Comparison of ENCODE assay signal across 8 cellular contexts in the genomic region with DNA sequence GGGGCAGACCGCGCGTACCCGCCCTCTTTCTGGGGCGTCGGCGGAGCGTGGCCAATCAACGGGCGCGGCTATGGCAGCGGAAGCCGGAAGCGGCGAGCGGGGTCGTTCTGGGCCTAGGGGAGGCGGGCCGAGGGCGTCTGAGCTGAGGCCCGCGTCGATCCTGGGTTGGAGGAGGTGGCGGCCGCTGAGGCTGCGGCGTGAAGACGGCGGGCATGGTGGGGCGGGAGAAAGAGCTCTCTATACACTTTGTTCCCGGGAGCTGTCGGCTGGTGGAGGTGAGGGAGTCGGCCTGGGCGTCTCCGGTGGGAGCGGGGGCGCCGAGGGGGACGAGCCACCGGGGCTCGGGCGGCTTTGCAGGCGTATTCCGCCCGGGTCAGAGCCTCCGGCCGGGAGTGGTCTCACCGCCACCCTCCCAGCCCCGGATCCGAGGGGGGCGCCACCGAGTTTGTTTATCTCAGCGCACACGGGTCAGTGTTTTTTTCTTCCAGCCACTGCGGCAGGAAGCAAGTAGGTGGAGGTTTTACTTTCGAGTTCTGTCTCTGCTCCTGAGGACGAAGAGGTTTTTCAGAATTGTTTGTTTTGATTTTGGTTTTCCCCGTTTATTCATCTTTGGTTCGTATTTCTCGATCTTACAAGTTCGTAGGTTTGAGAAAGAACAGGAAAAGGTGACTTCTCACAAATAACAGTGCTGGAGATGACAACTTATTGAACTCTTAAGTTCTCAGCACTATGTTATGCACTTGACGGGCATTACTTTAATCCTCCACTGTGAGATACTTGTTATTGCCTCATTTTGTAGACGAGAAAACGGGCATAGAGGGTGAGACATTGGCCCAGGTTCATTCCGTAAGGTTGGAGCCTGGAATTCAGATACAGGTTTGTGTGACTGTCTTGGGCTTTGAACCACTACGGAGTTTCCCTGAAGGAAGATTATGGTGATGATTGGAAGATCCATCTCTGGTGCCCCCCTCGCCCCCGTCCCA. TPM values are rescaled to one million over a fixed set of nuclear protein-coding genes. Genes with fewer than 3 reads are reported as not detected.
DNase-seq lines count a peak whose midpoint lies in the region; ATAC-seq, FAIRE-seq and TF ChIP-seq lines count a peak whose summit lies in the region.

A gene (plus strand): TSS at position 145 of the 983 bp plus-strand sequence. CDS start 68 bp downstream, at position 213.

- H3K36me3 ChIP-seq in adipocyte (ENCODE audit: control insufficient read depth, insufficient read depth, low read length, severe bottlenecking): no peaks in the 10 kb centered on the region
- no peaks in the 10 kb centered on the region for H3K36me3 ChIP-seq in cardiac muscle cell

- peak within 1 kb of the TSS; percentile 98 for H3K4me3 Mint-ChIP-seq in type B pancreatic cell

- no peaks in the 10 kb centered on the region for H3K9me3 Mint-ChIP-seq in type B pancreatic cell

- peaks cover 6% of the 10 kb centered on the region for H3K36me3 Mint-ChIP-seq in type B pancreatic cell

- H3K9ac ChIP-seq in adipocyte (ENCODE audit: low read length): peak within 1 kb of the TSS; percentile 93

- H3K27ac ChIP-seq in cardiac muscle cell: peak within 1 kb of the TSS; percentile 94

- H3K4me1 ChIP-seq in adipocyte (ENCODE audit: control insufficient read depth, insufficient read depth, low read length) (peaks cover 56% of the 10 kb centered on the region), cardiac muscle cell (ENCODE audit: low read depth) (peaks cover 7% of the 10 kb centered on the region)

- ATAC-seq in HG02840 (IDR thresholded peaks at IDR 0.05; ENCODE audit: low FRiP score, unreplicated experiment): peak; percentile 92

- H3K4me1 Mint-ChIP-seq in type B pancreatic cell (ENCODE audit: unreplicated experiment): peaks cover 34% of the 10 kb centered on the region

- H3K9me3 ChIP-seq in adipocyte (ENCODE audit: control insufficient read depth, low read length) (no peaks in the 10 kb centered on the region), cardiac muscle cell (ENCODE audit: low read depth) (no peaks in the 10 kb centered on the region)

- H3K4me3 ChIP-seq in adipocyte (ENCODE audit: low read length) (peak within 1 kb of the TSS; percentile 95), cardiac muscle cell (peak within 1 kb of the TSS; percentile 85)

- TF ChIP-seq CTCF in cardiac muscle cell (IDR thresholded peaks at IDR 0.05; ENCODE audit: low read depth, low read length) (peak; percentile 39), type B pancreatic cell (conservative IDR thresholded peaks at IDR 0.05) (peak; percentile 64)

- H3K27ac Mint-ChIP-seq in type B pancreatic cell: peak within 1 kb of the TSS; percentile 98

- H3K27me3 ChIP-seq in adipocyte (replicated peaks; ENCODE audit: control insufficient read depth, insufficient read depth, low read length): no peaks in the 10 kb centered on the region
- H3K27me3 ChIP-seq in cardiac muscle cell: no peaks in the 10 kb centered on the region

- peak; percentile 77 for FAIRE-seq in GM12891 (lab: Jason Lieb, UNC)

- H3K27me3 Mint-ChIP-seq in type B pancreatic cell: no peaks in the 10 kb centered on the region

- peak; percentile 89 for TF ChIP-seq POLR2A in GM12891 (IDR thresholded peaks at IDR 0.05; ENCODE audit: low read depth, low read length)

- DNase-seq in GM12891 (ENCODE audit: insufficient read length, low spot score) (peak; percentile 74), NCI-H1436 (lab: John Stamatoyannopoulos, UW) (peak; percentile 91), T follicular helper cell (ENCODE audit: low read depth) (peak; percentile 94), adipocyte (ENCODE audit: low read depth) (peak; percentile 98), cardiac muscle cell (ENCODE audit: low read depth in 1 of 2, low spot score in 1 of 2) (peak; percentile 97 to 99), pons (ENCODE audit: low spot score) (peak; percentile 94), type B pancreatic cell (ENCODE audit: extremely low spot score, unreplicated experiment) (peak; percentile 96)

TF ChIP-seq in GM12891, 5 proteins besides CTCF, POLR2A, EP300 and RAD21:
- TF ChIP-seq TAF1 (IDR thresholded peaks at IDR 0.05; ENCODE audit: low read depth, low read length) (peak; percentile 45; the same call in 1 of the 2 replicates), POU2F2 (IDR thresholded peaks at IDR 0.05; ENCODE audit: low read depth, low read length) (peak; percentile 37), SPI1 (IDR thresholded peaks at IDR 0.05; ENCODE audit: low read depth, low read length) (no peak), POLR2AphosphoS5 (IDR thresholded peaks at IDR 0.05; ENCODE audit: low read depth, low read length) (peak; percentile 90), PAX5 (IDR thresholded peaks at IDR 0.05; ENCODE audit: insufficient read depth, low read length, severe bottlenecking) (no peak)
TF ChIP-seq in GM12891: peak in this region for 3.

RNA-seq across cellular contexts. Expression of the gene that starts here (rescaled TPM):
- polyA plus RNA-seq in GM12891 (2012; ENCODE audit: low read depth, missing spikeins): 48.8 TPM
- total RNA-seq in cardiac muscle cell (30.2 and 32.5 TPM in 2 replicates), type B pancreatic cell (ENCODE audit: low replicate concordance) (41.2 and 56.4 TPM in 2 replicates)
- 38.3 and 52.4 TPM in 2 replicates for polyA plus RNA-seq in cardiac muscle cell

Comparison
In these comparisons a context has a peak if more than half of its experiments do, and no peak if none do; other contexts are left out.
1. Peak in every context shown above with its lines: DNase-seq, ATAC-seq, H3K4me3 ChIP-seq and H3K27ac ChIP-seq.